11 cellular contexts compared by ENCODE assay signal in the genomic region with DNA sequence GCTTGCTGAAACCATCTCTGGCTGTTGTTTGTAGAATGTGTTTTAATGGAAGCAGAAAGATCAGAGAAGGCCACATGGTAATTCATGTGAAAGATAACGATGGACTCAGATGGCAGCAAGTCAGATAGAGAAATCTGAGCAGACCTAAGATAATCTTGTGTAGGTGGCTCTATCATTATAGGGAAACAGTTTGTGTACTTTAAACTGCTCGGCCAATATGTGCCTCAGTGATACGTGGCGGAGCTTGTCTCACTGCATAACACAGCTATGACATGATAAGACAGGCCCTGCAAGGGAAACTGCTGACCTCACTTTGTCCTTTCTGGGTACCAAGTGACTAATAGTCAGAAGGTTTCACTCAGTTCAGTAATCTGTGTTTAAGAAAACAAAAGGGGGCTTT. TPM values are rescaled to one million over a fixed set of nuclear protein-coding genes. Genes with fewer than 3 reads are reported as not detected.
DNase-seq lines count a peak whose midpoint lies in the region; ATAC-seq and TF ChIP-seq lines count a peak whose summit lies in the region.
"Had no signal": no experiment of that assay in that cellular context is flagged by ENCODE, and none has a peak within 500 bp of the region (broad histone marks: within the 10 kb centered on the region; RNA-seq: fewer than 3 reads in every experiment).

No MANE protein-coding gene starts in this region.

- TF ChIP-seq POLR2A in prostate gland (IDR thresholded peaks at IDR 0.05): no peak

- no peak overlapping the region for H3K4me3 ChIP-seq in prostate gland
- H3K4me3 ChIP-seq: pancreas, thoracic aorta had no signal

- TF ChIP-seq CTCF in prostate gland (IDR thresholded peaks at IDR 0.05): no peak

- H3K27ac ChIP-seq in prostate gland: peak overlapping the region in 1 of 2 donors; percentile 34
- H3K27ac ChIP-seq: pancreas, thoracic aorta had no signal

- no peaks in the 10 kb centered on the region for H3K36me3 ChIP-seq in prostate gland
- H3K36me3 ChIP-seq: pancreas, thoracic aorta had no signal

- DNase-seq in amniotic epithelial cell (ENCODE audit: low read depth) (peak; percentile 82), prostate gland (ENCODE audit: low spot score) (peak; percentile 47), glomerular visceral epithelial cell (ENCODE audit: extremely low spot score) (no peak), iPS-NIHi11 (ENCODE audit: low spot score) (no peak)
- DNase-seq in activated CD4-positive, alpha-beta T cell treated with anti-CD3 and anti-CD28 coated beads for 4 hours: no peak
- DNase-seq: activated CD4-positive, alpha-beta T cell treated with anti-CD3 and anti-CD28 coated beads for 1 hour; pancreas had no signal

- H3K27me3 ChIP-seq in prostate gland (replicated peaks; ENCODE audit: insufficient read depth): no peaks in the 10 kb centered on the region
- H3K27me3 ChIP-seq: pancreas had no signal

- no peaks in the 10 kb centered on the region for H3K4me1 ChIP-seq in prostate gland (replicated peaks)
- H3K4me1 ChIP-seq: pancreas had no signal

- 48% methylated on average over 4 of the region's 4 CpGs for WGBS in prostate gland

- H3K9me3 ChIP-seq in prostate gland: no peaks in the 10 kb centered on the region
- H3K9me3 ChIP-seq: pancreas, thoracic aorta had no signal

- ATAC-seq in GM18508 (IDR thresholded peaks at IDR 0.05; ENCODE audit: insufficient read depth, unreplicated experiment): peak; percentile 91
- ATAC-seq in HG02938 (IDR thresholded peaks at IDR 0.05; ENCODE audit: unreplicated experiment): peak; percentile 90
- ATAC-seq in HG03135 (IDR thresholded peaks at IDR 0.05; ENCODE audit: unreplicated experiment): no peak

- intact Hi-C loops in prostate gland (cut with DNase I): no loop called here

RNA-seq across cellular contexts. Expression of a gene that starts 51.0 kb away (rescaled TPM):
- total RNA-seq in prostate gland: 100 to 1,000 TPM in 1 of 2 donors, 10 to 100 TPM in 1; 56.3 to 103 TPM

Comparison
In these comparisons a context has a peak if more than half of its experiments do, and no peak if none do; other contexts are left out.
1. DNase-seq: peak in amniotic epithelial cell (single experiment) and prostate gland (single experiment); none in glomerular visceral epithelial cell (single experiment), activated CD4-positive, alpha-beta T cell treated with anti-CD3 and anti-CD28 coated beads for 4 hours (0 of 2) and iPS-NIHi11 (single experiment).